ENCODE assay signal across 8 cellular contexts in genomic region chr5:120464627-120465280, GRCh38. TPM values are rescaled to one million over a fixed set of nuclear protein-coding genes. Genes with fewer than 3 reads are reported as not detected.
A peak's percentile ranks its signal among the peaks of the same experiment; 100 is the strongest.
DNase-seq lines count a peak whose midpoint lies in the region; ATAC-seq and TF ChIP-seq lines count a peak whose summit lies in the region.

No MANE protein-coding gene starts in this region.

- H2AFZ ChIP-seq in GM23338, result peak overlapping the region; percentile 97

- CTCF ChIA-PET in AG04450 (lab: Charles Lee), result no interaction called here

- H4K20me1 ChIP-seq in GM23338 (replicated peaks; ENCODE audit: insufficient read depth), result no peaks in the 10 kb centered on the region

- H3K4me3 Mint-ChIP-seq in GM23338 (peak overlapping the region; percentile 78), nephron progenitor cell (peak overlapping the region; percentile 88)

- POLR2A ChIA-PET in AG04450 (lab: Yijun Ruan, JAX), result interaction anchor here (1.1 kb wide), 1 partner anchor 19 kb away, joined by 5 read pairs; no protein-coding TSS in a partner anchor

- H3K4me3 ChIP-seq in AG04450 (ENCODE audit: low read depth, low read length) (peak overlapping the region; percentile 91), GM23338 (peak overlapping the region; percentile 73)

- no peaks in the 10 kb centered on the region for H3K9me3 ChIP-seq in AG04450 (ENCODE audit: control insufficient read depth, insufficient read depth, low read length)

- H3K4me2 ChIP-seq in GM23338, result peak overlapping the region; percentile 97

- peaks cover 3% of the 10 kb centered on the region; the same call in 1 of the 2 replicates for H3F3A ChIP-seq in GM23338 (replicated peaks; ENCODE audit: low read depth)

- H3K79me2 ChIP-seq in GM23338 (replicated peaks; ENCODE audit: insufficient read depth), result no peaks in the 10 kb centered on the region

- H3K27me3 Mint-ChIP-seq in GM23338 (ENCODE audit: insufficient read depth, low read depth, poor library complexity), result peaks cover 29% of the 10 kb centered on the region
- H3K27me3 Mint-ChIP-seq in nephron progenitor cell (ENCODE audit: low read depth, poor library complexity), result peaks cover 44% of the 10 kb centered on the region

- ATAC-seq in GM23338 (peak; percentile 70), HG03460 (IDR thresholded peaks at IDR 0.05; ENCODE audit: unreplicated experiment) (no peak)

- H3K4me1 ChIP-seq in GM23338 (ENCODE audit: insufficient read depth), result peaks cover 14% of the 10 kb centered on the region; the same call in 1 of the 2 replicates

- no peak for DNase-seq in AG04450 (ENCODE audit: low read depth, low spot score)
- DNase-seq in GM23338 (ENCODE audit: low spot score), result peak; percentile 51
- DNase-seq in UCSD-AML1 (lab: John Stamatoyannopoulos, UW; ENCODE audit: unreplicated experiment), result peak; percentile 10
- DNase-seq in fibroblast of the conjunctiva (ENCODE audit: low read depth), result peak; percentile 72
- peak; percentile 40 for DNase-seq in nephron progenitor cell
- no peak for DNase-seq in NCI-H526 (lab: John Stamatoyannopoulos, UW)
- DNase-seq in NAMALWA (ENCODE audit: low spot score), result no peak

- H3K36me3 Mint-ChIP-seq in GM23338 (ENCODE audit: low read depth) (no peaks in the 10 kb centered on the region), nephron progenitor cell (ENCODE audit: low read depth) (no peaks in the 10 kb centered on the region)

- no peaks in the 10 kb centered on the region for H3K27me3 ChIP-seq in AG04450 (ENCODE audit: control insufficient read depth, insufficient read depth, low read length)
- peaks cover 55% of the 10 kb centered on the region for H3K27me3 ChIP-seq in GM23338 (ENCODE audit: insufficient read depth)

- H3K9me2 ChIP-seq in GM23338 (ENCODE audit: insufficient read depth), result no peaks in the 10 kb centered on the region

- no peaks in the 10 kb centered on the region for H3K9me3 Mint-ChIP-seq in GM23338
- H3K9me3 Mint-ChIP-seq in nephron progenitor cell, result no peaks in the 10 kb centered on the region

- no peak; the same call in 1 of the 2 replicates for TF ChIP-seq CTCF in AG04450 (IDR thresholded peaks at IDR 0.05; ENCODE audit: low read depth, low read length)
- no peak for TF ChIP-seq CTCF in GM23338 (conservative IDR thresholded peaks at IDR 0.05; ENCODE audit: low read depth in 2 of 2)
- no peak for TF ChIP-seq CTCF in nephron progenitor cell (IDR thresholded peaks at IDR 0.05)

- H3K27ac Mint-ChIP-seq in GM23338, result no peak overlapping the region
- no peak overlapping the region for H3K27ac Mint-ChIP-seq in nephron progenitor cell

- no peaks in the 10 kb centered on the region for H3K36me3 ChIP-seq in GM23338 (ENCODE audit: insufficient read depth)

- H3K4me1 Mint-ChIP-seq in GM23338 (peaks cover 10% of the 10 kb centered on the region), nephron progenitor cell (peaks cover 26% of the 10 kb centered on the region)

- H3K27ac ChIP-seq in AG04450 (ENCODE audit: low read depth, low read length) (peak overlapping the region; percentile 60), GM23338 (ENCODE audit: low read depth) (no peak overlapping the region)

TF ChIP-seq in GM23338, 12 proteins besides CTCF, POLR2A, EP300 and RAD21:
- no peak for TF ChIP-seq POLR2AphosphoS5 (IDR thresholded peaks at IDR 0.05; ENCODE audit: low read depth)
- TF ChIP-seq STAT1 (IDR thresholded peaks at IDR 0.05; ENCODE audit: unreplicated experiment), result no peak
- no peak for TF ChIP-seq CREB1 (CRISPR knock-in tag; IDR thresholded peaks at IDR 0.05; ENCODE audit: low read depth)
- TF ChIP-seq, protein P1, sequence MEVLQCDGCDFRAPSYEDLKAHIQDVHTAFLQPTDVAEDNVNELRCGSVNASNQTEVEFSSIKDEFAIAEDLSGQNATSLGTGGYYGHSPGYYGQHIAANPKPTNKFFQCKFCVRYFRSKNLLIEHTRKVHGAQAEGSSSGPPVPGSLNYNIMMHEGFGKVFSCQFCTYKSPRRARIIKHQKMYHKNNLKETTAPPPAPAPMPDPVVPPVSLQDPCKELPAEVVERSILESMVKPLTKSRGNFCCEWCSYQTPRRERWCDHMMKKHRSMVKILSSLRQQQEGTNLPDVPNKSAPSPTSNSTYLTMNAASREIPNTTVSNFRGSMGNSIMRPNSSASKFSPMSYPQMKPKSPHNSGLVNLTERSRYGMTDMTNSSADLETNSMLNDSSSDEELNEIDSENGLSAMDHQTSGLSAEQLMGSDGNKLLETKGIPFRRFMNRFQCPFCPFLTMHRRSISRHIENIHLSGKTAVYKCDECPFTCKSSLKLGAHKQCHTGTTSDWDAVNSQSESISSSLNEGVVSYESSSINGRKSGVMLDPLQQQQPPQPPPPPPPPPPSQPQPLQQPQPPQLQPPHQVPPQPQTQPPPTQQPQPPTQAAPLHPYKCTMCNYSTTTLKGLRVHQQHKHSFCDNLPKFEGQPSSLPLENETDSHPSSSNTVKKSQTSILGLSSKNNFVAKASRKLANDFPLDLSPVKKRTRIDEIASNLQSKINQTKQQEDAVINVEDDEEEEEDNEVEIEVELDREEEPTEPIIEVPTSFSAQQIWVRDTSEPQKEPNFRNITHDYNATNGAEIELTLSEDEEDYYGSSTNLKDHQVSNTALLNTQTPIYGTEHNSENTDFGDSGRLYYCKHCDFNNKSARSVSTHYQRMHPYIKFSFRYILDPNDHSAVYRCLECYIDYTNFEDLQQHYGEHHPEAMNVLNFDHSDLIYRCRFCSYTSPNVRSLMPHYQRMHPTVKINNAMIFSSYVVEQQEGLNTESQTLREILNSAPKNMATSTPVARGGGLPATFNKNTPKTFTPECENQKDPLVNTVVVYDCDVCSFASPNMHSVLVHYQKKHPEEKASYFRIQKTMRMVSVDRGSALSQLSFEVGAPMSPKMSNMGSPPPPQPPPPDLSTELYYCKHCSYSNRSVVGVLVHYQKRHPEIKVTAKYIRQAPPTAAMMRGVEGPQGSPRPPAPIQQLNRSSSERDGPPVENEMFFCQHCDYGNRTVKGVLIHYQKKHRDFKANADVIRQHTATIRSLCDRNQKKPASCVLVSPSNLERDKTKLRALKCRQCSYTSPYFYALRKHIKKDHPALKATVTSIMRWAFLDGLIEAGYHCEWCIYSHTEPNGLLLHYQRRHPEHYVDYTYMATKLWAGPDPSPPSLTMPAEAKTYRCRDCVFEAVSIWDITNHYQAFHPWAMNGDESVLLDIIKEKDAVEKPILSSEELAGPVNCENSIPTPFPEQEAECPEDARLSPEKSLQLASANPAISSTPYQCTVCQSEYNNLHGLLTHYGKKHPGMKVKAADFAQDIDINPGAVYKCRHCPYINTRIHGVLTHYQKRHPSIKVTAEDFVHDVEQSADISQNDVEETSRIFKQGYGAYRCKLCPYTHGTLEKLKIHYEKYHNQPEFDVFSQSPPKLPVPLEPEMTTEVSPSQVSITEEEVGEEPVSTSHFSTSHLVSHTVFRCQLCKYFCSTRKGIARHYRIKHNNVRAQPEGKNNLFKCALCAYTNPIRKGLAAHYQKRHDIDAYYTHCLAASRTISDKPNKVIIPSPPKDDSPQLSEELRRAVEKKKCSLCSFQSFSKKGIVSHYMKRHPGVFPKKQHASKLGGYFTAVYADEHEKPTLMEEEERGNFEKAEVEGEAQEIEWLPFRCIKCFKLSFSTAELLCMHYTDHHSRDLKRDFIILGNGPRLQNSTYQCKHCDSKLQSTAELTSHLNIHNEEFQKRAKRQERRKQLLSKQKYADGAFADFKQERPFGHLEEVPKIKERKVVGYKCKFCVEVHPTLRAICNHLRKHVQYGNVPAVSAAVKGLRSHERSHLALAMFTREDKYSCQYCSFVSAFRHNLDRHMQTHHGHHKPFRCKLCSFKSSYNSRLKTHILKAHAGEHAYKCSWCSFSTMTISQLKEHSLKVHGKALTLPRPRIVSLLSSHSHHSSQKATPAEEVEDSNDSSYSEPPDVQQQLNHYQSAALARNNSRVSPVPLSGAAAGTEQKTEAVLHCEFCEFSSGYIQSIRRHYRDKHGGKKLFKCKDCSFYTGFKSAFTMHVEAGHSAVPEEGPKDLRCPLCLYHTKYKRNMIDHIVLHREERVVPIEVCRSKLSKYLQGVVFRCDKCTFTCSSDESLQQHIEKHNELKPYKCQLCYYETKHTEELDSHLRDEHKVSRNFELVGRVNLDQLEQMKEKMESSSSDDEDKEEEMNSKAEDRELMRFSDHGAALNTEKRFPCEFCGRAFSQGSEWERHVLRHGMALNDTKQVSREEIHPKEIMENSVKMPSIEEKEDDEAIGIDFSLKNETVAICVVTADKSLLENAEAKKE (CRISPR knock-in tag; IDR thresholded peaks at IDR 0.05), result no peak
- no peak for TF ChIP-seq ZNF331 (CRISPR knock-in tag; IDR thresholded peaks at IDR 0.05; ENCODE audit: low read depth)
- peak; percentile 46 for TF ChIP-seq EZH2 (IDR thresholded peaks at IDR 0.05; ENCODE audit: low read depth, unreplicated experiment)

RNA-seq across cellular contexts. Expression of gene PRR16, which starts 0.7 kb away (rescaled TPM):
- 26.8 and 27.2 TPM in 2 replicates for polyA plus RNA-seq in AG04450 (2011; rRNA removed)
- 16.3 and 17.0 TPM in 2 replicates for polyA minus RNA-seq in AG04450 (2011; rRNA and poly(A)+ RNA removed)
- 0.62 and 1.0 TPM in 2 replicates for total RNA-seq in GM23338 (2014; rRNA removed; shearing (Covaris generic))
- 0.64 and 1.7 TPM in 2 replicates for polyA plus RNA-seq in GM23338 (2016; fragmentation: Nextera tagmentation; extraction: Ambion mirVana)

Comparison
In these comparisons a context has a peak if more than half of its experiments do, and no peak if none do; other contexts are left out.
1. DNase-seq: peak in GM23338 (single experiment), UCSD-AML1 (single experiment), fibroblast of the conjunctiva (single experiment) and nephron progenitor cell (single experiment); none in AG04450 (single experiment), NCI-H526 (0 of 2) and NAMALWA (single experiment).
2. RNA of gene PRR16, which starts 0.7 kb away (polyA plus RNA-seq): 26.8 to 27.2 TPM in AG04450; 0.64 to 1.7 TPM in GM23338; every median in the first group is over 10 times any median in the second.